In genomic region chr21:36834192-36834591, GRCh38 we compare ENCODE assay signal across 7 cellular contexts.
"Had no signal": no experiment of that assay in that cellular context is flagged by ENCODE, and none has a peak within 500 bp of the region (broad histone marks: within the 10 kb centered on the region; RNA-seq: fewer than 3 reads in every experiment).

No MANE protein-coding gene starts in this region.

- ATAC-seq: HCT116, K562 had no signal

- H3K27ac ChIP-seq: GM23248 had no signal

- DNase-seq: GM23248, GOT3, H7, IMR-90 had no signal

- H3K9me3 ChIP-seq: HAP-1 had no signal

- H3K4me3 ChIP-seq: GM23248, HAP-1, K562 had no signal

- H3K36me3 ChIP-seq: HAP-1 had no signal

- H3K4me1 ChIP-seq: HAP-1 had no signal

- H2AFZ ChIP-seq: GM23248 had no signal

- H3K9ac ChIP-seq: GM23248 had no signal
